Comparison of ENCODE assay signal across 30 cellular contexts in genomic region chr21:44496196-44496899, GRCh38. TPM values are rescaled to one million over a fixed set of nuclear protein-coding genes. Genes with fewer than 3 reads are reported as not detected.
DNase-seq lines count a peak whose midpoint lies in the region; ATAC-seq, FAIRE-seq and TF ChIP-seq lines count a peak whose summit lies in the region.
"Had no signal": no experiment of that assay in that cellular context is flagged by ENCODE, and none has a peak within 500 bp of the region (broad histone marks: within the 10 kb centered on the region; RNA-seq: fewer than 3 reads in every experiment).

No MANE protein-coding gene starts in this region.

- no peaks in the 10 kb centered on the region for H3K4me1 Mint-ChIP-seq in natural killer cell treated with Interleukin-12 subunit alpha and Interleukin-12 subunit beta and Interleukin-15 and Interleukin-18, amount 100 ng/mL, for 72 hours (ENCODE audit: low read depth in 2 of 2)
- peaks cover 0 to 9% of the 10 kb centered on the region in 2 donors for H3K4me1 Mint-ChIP-seq in natural killer cell
- no peaks in the 10 kb centered on the region for H3K4me1 Mint-ChIP-seq in activated CD4-positive, alpha-beta T cell treated with anti-CD3 and anti-CD28 coated beads for 36 hours
- H3K4me1 Mint-ChIP-seq: central memory CD8-positive, alpha-beta T cell; stimulated activated naive CD8-positive, alpha-beta T cell treated with anti-CD3 and anti-CD28 coated beads, Interleukin-15, amount 100 ng/mL, for 72 hours; T-cell had no signal

- H3K36me3 Mint-ChIP-seq in natural killer cell treated with Interleukin-12 subunit alpha and Interleukin-12 subunit beta and Interleukin-15 and Interleukin-18, amount 100 ng/mL, for 72 hours: peaks cover 13% of the 10 kb centered on the region
- peaks cover 15% of the 10 kb centered on the region for H3K36me3 Mint-ChIP-seq in natural killer cell
- no peaks in the 10 kb centered on the region for H3K36me3 Mint-ChIP-seq in activated CD4-positive, alpha-beta T cell treated with anti-CD3 and anti-CD28 coated beads for 36 hours (ENCODE audit: low read depth)

- POLR2A ChIA-PET in activated CD4-positive, alpha-beta T cell treated with anti-CD3 and anti-CD28 coated beads for 36 hours (lab: Charles Lee): no interaction called here

- DNase-seq in natural killer cell treated with Interleukin-12 subunit alpha and Interleukin-12 subunit beta and Interleukin-15 and Interleukin-18, amount 100 ng/mL, for 72 hours (ENCODE audit: low spot score): peak; percentile 54
- DNase-seq in natural killer cell (no peak), mammary epithelial cell (no peak), GM12892 (ENCODE audit: insufficient read length) (no peak), NCI-H82 (lab: John Stamatoyannopoulos, UW) (no peak)
- DNase-seq in activated CD4-positive, alpha-beta T cell treated with anti-CD3 and anti-CD28 coated beads for 36 hours: no peak
- DNase-seq in activated effector memory CD4-positive, alpha-beta T cell treated with Interleukin-2 at 50 U/mL for 16 hours: no peak
- DNase-seq: activated CD4-positive, alpha-beta T cell treated with anti-CD3 and anti-CD28 coated beads, Interleukin-2, amount 10 ng/mL, durations not matched to agents 7 days and 5 days; activated gamma-delta T cell treated with Interleukin-2 at 50 U/mL for 16 hours; activated T-cell treated with anti-CD3 and anti-CD28 coated beads, Interleukin-2, amount 50 U/mL, for 1 hour; BE2C; dermis blood vessel endothelial cell; esophagus squamous epithelium; foreskin melanocyte; islet precursor cell; mucosa of descending colon; NCI-H226; right cardiac atrium; stimulated activated naive CD8-positive, alpha-beta T cell treated with anti-CD3 and anti-CD28 coated beads, Interleukin-15, amount 100 ng/mL, for 72 hours; T-cell; tibial artery had no signal

- H3K27me3 ChIP-seq in mammary epithelial cell (ENCODE audit: insufficient read depth, low read length) (no peaks in the 10 kb centered on the region), neural cell (ENCODE audit: insufficient read depth, low read depth, low read length) (no peaks in the 10 kb centered on the region)

- peaks cover 7% of the 10 kb centered on the region for H3K9me3 Mint-ChIP-seq in natural killer cell treated with Interleukin-12 subunit alpha and Interleukin-12 subunit beta and Interleukin-15 and Interleukin-18, amount 100 ng/mL, for 72 hours
- H3K9me3 Mint-ChIP-seq in natural killer cell: peaks cover 5 to 7% of the 10 kb centered on the region in 2 donors
- peaks cover 14% of the 10 kb centered on the region for H3K9me3 Mint-ChIP-seq in activated CD4-positive, alpha-beta T cell treated with anti-CD3 and anti-CD28 coated beads for 36 hours (ENCODE audit: low read depth)

- H4K20me1 ChIP-seq in mammary epithelial cell (ENCODE audit: insufficient read depth, low read length) (no peaks in the 10 kb centered on the region), neural cell (ENCODE audit: insufficient read depth) (no peaks in the 10 kb centered on the region)

- H3K27ac Mint-ChIP-seq in natural killer cell treated with Interleukin-12 subunit alpha and Interleukin-12 subunit beta and Interleukin-15 and Interleukin-18, amount 100 ng/mL, for 72 hours: no peak overlapping the region
- no peak overlapping the region for H3K27ac Mint-ChIP-seq in natural killer cell
- H3K27ac Mint-ChIP-seq in activated CD4-positive, alpha-beta T cell treated with anti-CD3 and anti-CD28 coated beads for 36 hours: no peak overlapping the region
- H3K27ac Mint-ChIP-seq: activated CD4-positive, alpha-beta T cell treated with anti-CD3 and anti-CD28 coated beads, Interleukin-2, amount 10 ng/mL, durations not matched to agents 7 days and 5 days; T-cell had no signal

- H3K4me2 ChIP-seq in mammary epithelial cell (ENCODE audit: insufficient read depth, low read depth, low read length) (peak overlapping the region; percentile 8), neural cell (ENCODE audit: low read length) (no peak overlapping the region)

- TF ChIP-seq CTCF in natural killer cell (IDR thresholded peaks at IDR 0.05): no peak
- TF ChIP-seq CTCF in mammary epithelial cell (conservative IDR thresholded peaks at IDR 0.05 in 1 of 2, IDR thresholded peaks at IDR 0.05 in 1 of 2; ENCODE audit: extremely low read depth in 1 of 2, insufficient read depth in 1 of 2, low read depth in 1 of 2, low read length in 2 of 2): no peak
- TF ChIP-seq CTCF in neural cell (IDR thresholded peaks at IDR 0.05; ENCODE audit: poor library complexity, severe bottlenecking): no peak

- H3K9ac ChIP-seq in mammary epithelial cell (ENCODE audit: insufficient read depth, low read length) (no peak overlapping the region), neural cell (ENCODE audit: low read length) (peak overlapping the region; percentile 44)

- H3F3A ChIP-seq in neural cell (ENCODE audit: insufficient read depth, low read length, poor library complexity, severe bottlenecking): no peaks in the 10 kb centered on the region

- H3K27me3 Mint-ChIP-seq in natural killer cell treated with Interleukin-12 subunit alpha and Interleukin-12 subunit beta and Interleukin-15 and Interleukin-18, amount 100 ng/mL, for 72 hours: peaks cover 14 to 18% of the 10 kb centered on the region in 2 donors
- peaks cover 8 to 34% of the 10 kb centered on the region in 2 donors for H3K27me3 Mint-ChIP-seq in natural killer cell (ENCODE audit: low read depth in 2 of 2)
- H3K27me3 Mint-ChIP-seq in activated CD4-positive, alpha-beta T cell treated with anti-CD3 and anti-CD28 coated beads for 36 hours: peaks cover 6% of the 10 kb centered on the region

- TF ChIP-seq EP300 in neural cell (conservative IDR thresholded peaks at IDR 0.05; ENCODE audit: poor library complexity, severe bottlenecking): no peak

- ATAC-seq in natural killer cell treated with Interleukin-12 subunit alpha and Interleukin-12 subunit beta and Interleukin-15 and Interleukin-18, amount 100 ng/mL, for 72 hours: no peak
- ATAC-seq in natural killer cell: no peak
- ATAC-seq in activated CD4-positive, alpha-beta T cell treated with anti-CD3 and anti-CD28 coated beads for 36 hours: no peak
- ATAC-seq: GM12878; mucosa of descending colon; stimulated activated naive CD8-positive, alpha-beta T cell treated with anti-CD3 and anti-CD28 coated beads, Interleukin-15, amount 100 ng/mL, for 72 hours; T-cell had no signal

- H3K4me1 ChIP-seq in mammary epithelial cell (ENCODE audit: insufficient read depth, low read length): no peaks in the 10 kb centered on the region
- H3K4me1 ChIP-seq: BE2C, tibial artery had no signal

- no peak overlapping the region for H3K27ac ChIP-seq in mammary epithelial cell (ENCODE audit: insufficient read depth, low read depth, low read length)
- peak overlapping the region; percentile 60 for H3K27ac ChIP-seq in neural cell (ENCODE audit: low read length)
- H3K27ac ChIP-seq: tibial artery had no signal

- intact Hi-C loops in natural killer cell (cut with micrococcal nuclease) (no loop called here), mammary epithelial cell (cut with micrococcal nuclease) (no loop called here)
- intact Hi-C loops in activated CD4-positive, alpha-beta T cell treated with anti-CD3 and anti-CD28 coated beads for 36 hours (cut with DNase I, micrococcal nuclease): loop anchor here in 1 of 2 experiments (10.0 kb wide), 1 partner anchor 72 kb away; no protein-coding TSS in a partner anchor

- H3K36me3 ChIP-seq in mammary epithelial cell (ENCODE audit: insufficient read depth, low read length): no peaks in the 10 kb centered on the region
- H3K36me3 ChIP-seq in neural cell (ENCODE audit: insufficient read depth, low read length): no peaks in the 10 kb centered on the region
- H3K36me3 ChIP-seq: BE2C, esophagus squamous epithelium, heart left ventricle had no signal

- H3K79me2 ChIP-seq in mammary epithelial cell (ENCODE audit: insufficient read depth, low read length) (no peaks in the 10 kb centered on the region), neural cell (replicated peaks; ENCODE audit: insufficient read depth, low read length) (no peaks in the 10 kb centered on the region)

- in situ Hi-C loops in mammary epithelial cell (cut with MboI; ENCODE audit: low sequenced_read_pairs in 2 of 2): no loop called here

- H3K9me3 ChIP-seq in mammary epithelial cell (replicated peaks; ENCODE audit: insufficient read depth, low read length) (peaks cover 28% of the 10 kb centered on the region), neural cell (ENCODE audit: low read length) (no peaks in the 10 kb centered on the region)
- H3K9me3 ChIP-seq: BE2C had no signal

- no peak for FAIRE-seq in GM12892 (lab: Jason Lieb, UNC)
- FAIRE-seq: astrocyte, GM12878, H54 had no signal

- no peak for TF ChIP-seq RAD21 in neural cell (conservative IDR thresholded peaks at IDR 0.05)

- WGBS in mammary epithelial cell (ENCODE audit: low coverage, missing lambda C conversion rate): 47% methylated on average over 20 of the region's 21 CpGs

- H3K4me3 ChIP-seq in mammary epithelial cell (replicated peaks in 1 of 3; ENCODE audit: insufficient read depth in 1 of 3, low read depth in 2 of 3, low read length in 3 of 3) (no peak overlapping the region), neural cell (ENCODE audit: low read length) (peak overlapping the region; percentile 3)
- H3K4me3 ChIP-seq: esophagus squamous epithelium, GM12878, mucosa of descending colon, tibial artery had no signal

- no peak overlapping the region for H3K4me3 Mint-ChIP-seq in natural killer cell treated with Interleukin-12 subunit alpha and Interleukin-12 subunit beta and Interleukin-15 and Interleukin-18, amount 100 ng/mL, for 72 hours
- no peak overlapping the region for H3K4me3 Mint-ChIP-seq in natural killer cell
- no peak overlapping the region for H3K4me3 Mint-ChIP-seq in activated CD4-positive, alpha-beta T cell treated with anti-CD3 and anti-CD28 coated beads for 36 hours
- H3K4me3 Mint-ChIP-seq: activated CD4-positive, alpha-beta T cell treated with anti-CD3 and anti-CD28 coated beads, Interleukin-2, amount 10 ng/mL, durations not matched to agents 7 days and 5 days; central memory CD8-positive, alpha-beta T cell; neural crest cell; stimulated activated naive CD8-positive, alpha-beta T cell treated with anti-CD3 and anti-CD28 coated beads, Interleukin-15, amount 100 ng/mL, for 72 hours; T-cell had no signal

- CTCF ChIA-PET in mammary epithelial cell (lab: Charles Lee; ENCODE audit: low non-redundant PET): no interaction called here
- CTCF ChIA-PET in activated CD4-positive, alpha-beta T cell treated with anti-CD3 and anti-CD28 coated beads for 36 hours (lab: Charles Lee): interaction anchor here (0.8 to 1.5 kb wide), 3 partner anchors 9 to 383 kb away, joined by 3 to 4 read pairs (median 3); no protein-coding TSS in a partner anchor

- dilution Hi-C loops in mammary epithelial cell (cut with HindIII; ENCODE audit: low sequenced_read_pairs): no loop called here

- H2AFZ ChIP-seq in mammary epithelial cell (ENCODE audit: low read depth, low read length) (peak overlapping the region; percentile 50), neural cell (ENCODE audit: low read depth, low read length) (peak overlapping the region; percentile 33)

- H3K9me2 ChIP-seq in neural cell (ENCODE audit: insufficient read depth, low read length): no peaks in the 10 kb centered on the region

- no peak for TF ChIP-seq POLR2A in GM12892 (IDR thresholded peaks at IDR 0.05; ENCODE audit: low read depth, low read length)

- no TSS peak for BruUV-seq in mammary epithelial cell (replicated peaks; lab: Mats Ljungman, UMichigan)

RNA-seq across cellular contexts. Expression of gene LRRC3, which starts 41.0 kb away (rescaled TPM):
- total RNA-seq in natural killer cell treated with Interleukin-12 subunit alpha and Interleukin-12 subunit beta and Interleukin-15 and Interleukin-18, amount 100 ng/mL, for 72 hours: under 1 TPM; 0.45 to 0.88 TPM
- total RNA-seq in natural killer cell: under 1 TPM; 0.36 to 0.50 (median 0.38) TPM
- total RNA-seq in mammary epithelial cell: 1 to 10 TPM; 2.3 to 3.5 TPM
- 2.7 TPM for polyA plus RNA-seq in mammary epithelial cell
- polyA minus RNA-seq in mammary epithelial cell: 6.5 TPM
- polyA plus RNA-seq in neural cell: 3.8 and 5.0 TPM in 2 replicates
- 13.1 and 14.0 TPM in 2 replicates for polyA minus RNA-seq in neural cell
- 1 to 10 TPM; 2.7 to 2.9 TPM for total RNA-seq in activated CD4-positive, alpha-beta T cell treated with anti-CD3 and anti-CD28 coated beads for 36 hours
- polyA plus RNA-seq in GM12892 (2012; ENCODE audit: missing spikeins): 0.13 TPM

RNA-seq across cellular contexts. Expression of gene KRTAP10-1, which starts 43.6 kb away (rescaled TPM):
- not detected for total RNA-seq in natural killer cell treated with Interleukin-12 subunit alpha and Interleukin-12 subunit beta and Interleukin-15 and Interleukin-18, amount 100 ng/mL, for 72 hours
- total RNA-seq in natural killer cell (not detected), mammary epithelial cell (not detected)
- polyA plus RNA-seq in mammary epithelial cell (not detected), neural cell (not detected in 2 replicates)
- polyA minus RNA-seq in mammary epithelial cell (not detected), neural cell (not detected in 2 replicates)
- not detected for total RNA-seq in activated CD4-positive, alpha-beta T cell treated with anti-CD3 and anti-CD28 coated beads for 36 hours
- polyA plus RNA-seq in GM12892 (2012; ENCODE audit: missing spikeins): not detected
- total RNA-seq: activated CD4-positive, alpha-beta T cell treated with anti-CD3 and anti-CD28 coated beads, Interleukin-2, amount 10 ng/mL, durations not matched to agents 7 days and 5 days; activated CD8-positive, alpha-beta memory T cell treated with anti-CD3 and anti-CD28 coated beads for 36 hours; astrocyte; dermis blood vessel endothelial cell; esophagus squamous epithelium; GM12878; heart left ventricle; mucosa of descending colon; neural crest cell; posterior vena cava; right cardiac atrium; T-cell had no signal
- polyA plus RNA-seq: GM12878, heart left ventricle, right cardiac atrium had no signal

RNA-seq across cellular contexts. Expression of gene KRTAP10-2, which starts 55.0 kb away (rescaled TPM):
- total RNA-seq in natural killer cell treated with Interleukin-12 subunit alpha and Interleukin-12 subunit beta and Interleukin-15 and Interleukin-18, amount 100 ng/mL, for 72 hours: not detected
- total RNA-seq in natural killer cell (not detected), mammary epithelial cell (not detected)
- polyA plus RNA-seq in mammary epithelial cell (not detected), neural cell (not detected in 2 replicates)
- polyA minus RNA-seq in mammary epithelial cell (not detected), neural cell (not detected in 2 replicates)
- not detected for total RNA-seq in activated CD4-positive, alpha-beta T cell treated with anti-CD3 and anti-CD28 coated beads for 36 hours
- polyA plus RNA-seq in GM12892 (2012; ENCODE audit: missing spikeins): not detected
- total RNA-seq: activated CD4-positive, alpha-beta T cell treated with anti-CD3 and anti-CD28 coated beads, Interleukin-2, amount 10 ng/mL, durations not matched to agents 7 days and 5 days; activated CD8-positive, alpha-beta memory T cell treated with anti-CD3 and anti-CD28 coated beads for 36 hours; astrocyte; dermis blood vessel endothelial cell; esophagus squamous epithelium; GM12878; heart left ventricle; mucosa of descending colon; neural crest cell; posterior vena cava; right cardiac atrium; T-cell had no signal
- polyA plus RNA-seq: GM12878, heart left ventricle had no signal
